32 cellular contexts compared by ENCODE assay signal in the genomic region with DNA sequence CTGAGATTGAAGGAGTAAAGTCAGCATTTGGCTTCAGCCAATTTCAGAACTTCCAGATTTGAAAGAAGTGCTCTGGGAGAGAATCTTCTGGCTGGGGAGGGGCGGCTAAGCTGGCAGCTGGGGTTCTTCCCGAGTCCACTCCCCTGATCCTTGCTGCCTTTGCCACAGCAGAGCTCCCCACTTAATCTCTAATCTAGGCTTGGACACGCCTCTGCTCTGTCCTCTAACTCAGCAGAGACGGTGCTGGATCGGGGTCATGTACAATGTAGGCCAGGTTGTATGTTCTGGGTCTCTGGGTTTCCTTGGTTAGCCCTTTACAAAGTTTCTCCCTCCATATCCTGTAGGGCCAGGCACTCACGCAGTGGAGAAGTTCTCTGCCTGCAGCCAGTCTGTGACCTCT. TPM values are rescaled to one million over a fixed set of nuclear protein-coding genes. Genes with fewer than 3 reads are reported as not detected.
"Had no signal": no experiment of that assay in that cellular context is flagged by ENCODE, and none has a peak within 500 bp of the region (broad histone marks: within the 10 kb centered on the region; RNA-seq: fewer than 3 reads in every experiment).

No MANE protein-coding gene starts in this region.

- H3K9me3 ChIP-seq: SK-N-SH had no signal

- H3K36me3 Mint-ChIP-seq: activated CD8-positive, alpha-beta memory T cell treated with anti-CD3 and anti-CD28 coated beads, Interleukin-2, amount 10 ng/mL, durations not matched to agents 7 days and 5 days; brain had no signal

- H3K27ac ChIP-seq: cardiac muscle cell, KMS-11, SJCRH30, VCaP had no signal

- H3K4me3 ChIP-seq: cardiac muscle cell, SJCRH30 had no signal

- H3K9me3 Mint-ChIP-seq: activated CD4-positive, alpha-beta T cell treated with anti-CD3 and anti-CD28 coated beads, Interleukin-2, amount 10 ng/mL, durations not matched to agents 24 days and 14 days; activated naive CD4-positive, alpha-beta T cell treated with anti-CD3 and anti-CD28 coated beads for 36 hours; activated T-cell treated with anti-CD3 and anti-CD28 coated beads, Interleukin-2, amount 50 U/mL, for 4 hours; activated T-helper 17 cell treated with anti-CD3 and anti-CD28 coated beads, Interleukin-2, amount 50 U/mL, for 72 hours had no signal

- H3K4me1 Mint-ChIP-seq: activated CD4-positive, alpha-beta T cell treated with anti-CD3 and anti-CD28 coated beads, Interleukin-2, amount 10 ng/mL, durations not matched to agents 24 days and 14 days; activated CD8-positive, alpha-beta memory T cell treated with anti-CD3 and anti-CD28 coated beads, Interleukin-2, amount 10 ng/mL, durations not matched to agents 7 days and 5 days; activated T-helper 17 cell treated with anti-CD3 and anti-CD28 coated beads, Interleukin-2, amount 50 U/mL, for 72 hours; brain had no signal

- H3K36me3 ChIP-seq: cardiac muscle cell, SJCRH30 had no signal

- H3K27ac Mint-ChIP-seq: activated CD4-positive, alpha-beta T cell treated with anti-CD3 and anti-CD28 coated beads, Interleukin-2, amount 10 ng/mL, durations not matched to agents 24 days and 14 days; activated CD8-positive, alpha-beta memory T cell treated with anti-CD3 and anti-CD28 coated beads, Interleukin-2, amount 10 ng/mL, durations not matched to agents 7 days and 5 days; activated naive CD4-positive, alpha-beta T cell treated with anti-CD3 and anti-CD28 coated beads for 36 hours; activated naive CD8-positive, alpha-beta T cell; activated T-helper 17 cell treated with anti-CD3 and anti-CD28 coated beads, Interleukin-2, amount 50 U/mL, for 72 hours; brain had no signal

- H3K4me3 Mint-ChIP-seq: activated CD4-positive, alpha-beta T cell treated with anti-CD3 and anti-CD28 coated beads, Interleukin-2, amount 10 ng/mL, durations not matched to agents 24 days and 14 days; activated CD8-positive, alpha-beta memory T cell treated with anti-CD3 and anti-CD28 coated beads, Interleukin-2, amount 10 ng/mL, durations not matched to agents 7 days and 5 days; activated naive CD4-positive, alpha-beta T cell treated with anti-CD3 and anti-CD28 coated beads for 36 hours; activated naive CD8-positive, alpha-beta T cell; activated T-cell treated with anti-CD3 and anti-CD28 coated beads, Interleukin-2, amount 50 U/mL, for 4 hours; activated T-helper 17 cell treated with anti-CD3 and anti-CD28 coated beads, Interleukin-2, amount 50 U/mL, for 72 hours; brain had no signal

- ATAC-seq: activated CD8-positive, alpha-beta memory T cell treated with anti-CD3 and anti-CD28 coated beads, Interleukin-2, amount 10 ng/mL, durations not matched to agents 7 days and 5 days; activated T-cell treated with anti-CD3 and anti-CD28 coated beads, Interleukin-2, amount 50 U/mL, for 4 hours; activated T-helper 17 cell treated with anti-CD3 and anti-CD28 coated beads, Interleukin-2, amount 50 U/mL, for 72 hours; Panc1 had no signal

- DNase-seq: activated CD4-positive, alpha-beta T cell treated with anti-CD3 and anti-CD28 coated beads, Interleukin-2, amount 10 ng/mL, durations not matched to agents 24 days and 14 days; activated CD4-positive, alpha-beta T cell treated with anti-CD3 and anti-CD28 coated beads, Interleukin-2, amount 50 U/mL, for 48 hours; activated CD8-positive, alpha-beta memory T cell treated with anti-CD3 and anti-CD28 coated beads, Interleukin-2, amount 10 ng/mL, durations not matched to agents 7 days and 5 days; activated gamma-delta T cell; activated naive CD4-positive, alpha-beta T cell treated with anti-CD3 and anti-CD28 coated beads for 36 hours; activated T-cell treated with anti-CD3 and anti-CD28 coated beads, Interleukin-2, amount 50 U/mL, for 4 hours; amygdala; cerebellar nuclear complex; NCI-H1092; NCI-H1417; NCI-H1930; NCI-H2171; NCI-H2227 treated with DMSO at 0.1 percent for 48 hours; NCI-H446 treated with DMSO at 0.1 percent for 48 hours; NCI-H524 treated with DMSO at 0.1 percent for 48 hours; NCI-H748 treated with DMSO at 0.1 percent for 48 hours; OCI-M1; Right ventricle myocardium superior; RPMI8226; SJCRH30; SK-N-SH; T-helper 1 cell had no signal

- H3K27me3 ChIP-seq: cardiac muscle cell had no signal

RNA-seq across cellular contexts. Expression of a gene that starts 10.1 kb away (rescaled TPM):
- total RNA-seq: MCF 10A had no signal

RNA-seq across cellular contexts. Expression of a gene that starts 12.8 kb away (rescaled TPM):
- total RNA-seq: activated CD4-positive, alpha-beta T cell treated with anti-CD3 and anti-CD28 coated beads, Interleukin-2, amount 10 ng/mL, durations not matched to agents 24 days and 14 days; activated CD8-positive, alpha-beta memory T cell treated with anti-CD3 and anti-CD28 coated beads, Interleukin-2, amount 10 ng/mL, durations not matched to agents 7 days and 5 days; activated naive CD4-positive, alpha-beta T cell treated with anti-CD3 and anti-CD28 coated beads for 36 hours; activated T-cell treated with anti-CD3 and anti-CD28 coated beads, Interleukin-2, amount 50 U/mL, for 4 hours; activated T-helper 17 cell treated with anti-CD3 and anti-CD28 coated beads, Interleukin-2, amount 50 U/mL, for 72 hours; astrocyte; cardiac muscle cell; MCF 10A; Right ventricle myocardium superior; SJCRH30; T-helper 2 cell treated with Interferon-gamma antibody and Interleukin-4, amounts not matched to agents 100 ng/mL and 5 ng/mL, for 36 hours had no signal

RNA-seq across cellular contexts. Expression of a gene that starts 38.9 kb away (rescaled TPM):
- total RNA-seq: activated CD8-positive, alpha-beta memory T cell treated with anti-CD3 and anti-CD28 coated beads, Interleukin-2, amount 10 ng/mL, durations not matched to agents 7 days and 5 days; activated naive CD4-positive, alpha-beta T cell treated with anti-CD3 and anti-CD28 coated beads for 36 hours; activated T-helper 17 cell treated with anti-CD3 and anti-CD28 coated beads, Interleukin-2, amount 50 U/mL, for 72 hours; astrocyte; MCF 10A had no signal
